ENCODE assay signal across 8 cellular contexts in genomic region chr1:153958111-153958960, GRCh38. TPM values are rescaled to one million over a fixed set of nuclear protein-coding genes. Genes with fewer than 3 reads are reported as not detected.
DNase-seq lines count a peak whose midpoint lies in the region; ATAC-seq lines count a peak whose summit lies in the region.

Gene CRTC2 (minus strand): TSS chr1:153958612. CDS start chr1:153958497, 115 bp downstream.

- H3K4me1 Mint-ChIP-seq in activated CD4-positive, alpha-beta T cell treated with anti-CD3 and anti-CD28 coated beads, Interleukin-2, amount 10 ng/mL, durations not matched to agents 7 days and 5 days, result peaks cover 66% of the 10 kb centered on the region

- H3K4me3 ChIP-seq in BLaER1 treated with 17β-estradiol and CSF1 and Interleukin-3, amounts not matched to agents 10 nM and 100 nM, result peak within 1 kb of the TSS; percentile 81 to 99 (median 96)

- H3K9me3 ChIP-seq in BLaER1 treated with 17β-estradiol and CSF1 and Interleukin-3, amounts not matched to agents 10 nM and 100 nM (replicated peaks in 1 of 11), result no peaks in the 10 kb centered on the region

- H3K9me3 Mint-ChIP-seq in activated CD4-positive, alpha-beta T cell treated with anti-CD3 and anti-CD28 coated beads, Interleukin-2, amount 10 ng/mL, durations not matched to agents 7 days and 5 days, result no peaks in the 10 kb centered on the region

- peaks cover 33% of the 10 kb centered on the region for H3K36me3 Mint-ChIP-seq in activated CD4-positive, alpha-beta T cell treated with anti-CD3 and anti-CD28 coated beads, Interleukin-2, amount 10 ng/mL, durations not matched to agents 7 days and 5 days (ENCODE audit: low read depth)

- H3K27ac Mint-ChIP-seq in activated CD4-positive, alpha-beta T cell treated with anti-CD3 and anti-CD28 coated beads, Interleukin-2, amount 10 ng/mL, durations not matched to agents 7 days and 5 days, result peak within 1 kb of the TSS; percentile 92

- peak within 1 kb of the TSS; percentile 69 to 94 (median 91) for H3K27ac ChIP-seq in BLaER1 treated with 17β-estradiol and CSF1 and Interleukin-3, amounts not matched to agents 10 nM and 100 nM

- H3K27me3 ChIP-seq in BLaER1 treated with 17β-estradiol and CSF1 and Interleukin-3, amounts not matched to agents 10 nM and 100 nM, result no peaks in the 10 kb centered on the region

- H3K27me3 Mint-ChIP-seq in activated CD4-positive, alpha-beta T cell treated with anti-CD3 and anti-CD28 coated beads, Interleukin-2, amount 10 ng/mL, durations not matched to agents 7 days and 5 days, result no peaks in the 10 kb centered on the region

- POLR2A ChIA-PET in activated CD4-positive, alpha-beta T cell treated with anti-CD3 and anti-CD28 coated beads, Interleukin-2, amount 10 ng/mL, durations not matched to agents 7 days and 5 days (lab: Charles Lee), result interaction anchor here (0.7 to 1.0 kb wide), 3 partner anchors 8 to 168 kb away, joined by 3 to 5 read pairs (median 5); partner anchors contain the start of gene JTB

- DNase-seq in NCI-H69 (lab: John Stamatoyannopoulos, UW) (peak; percentile 100), cortex of kidney (lab: John Stamatoyannopoulos, UW) (peak; percentile 35), left colon (peak; percentile 99 to 100)
- DNase-seq in activated CD4-positive, alpha-beta T cell treated with anti-CD3 and anti-CD28 coated beads, Interleukin-2, amount 10 ng/mL, durations not matched to agents 7 days and 5 days, result peak; percentile 99
- peak; percentile 97 for DNase-seq in stimulated activated CD4-positive, alpha-beta T cell treated with anti-CD3 and anti-CD28 coated beads, Interleukin-1b, Interleukin-23, amount 100 ng/mL, for 48 hours

- intact Hi-C loops in left colon (cut with DNase I, micrococcal nuclease), result no loop called here

- peaks cover 31 to 44% (median 34%) of the 10 kb centered on the region in 11 experiments for H3K36me3 ChIP-seq in BLaER1 treated with 17β-estradiol and CSF1 and Interleukin-3, amounts not matched to agents 10 nM and 100 nM

- H4K20me1 ChIP-seq in BLaER1 treated with 17β-estradiol and CSF1 and Interleukin-3, amounts not matched to agents 10 nM and 100 nM, result peaks cover 39 to 61% (median 45%) of the 10 kb centered on the region in 11 experiments

- CTCF ChIA-PET in activated CD4-positive, alpha-beta T cell treated with anti-CD3 and anti-CD28 coated beads, Interleukin-2, amount 10 ng/mL, durations not matched to agents 7 days and 5 days (lab: Charles Lee), result interaction anchor here (0.6 to 5.2 kb wide), 4 partner anchors 7 to 286 kb away, joined by 3 to 38 read pairs (median 6); partner anchors contain the start of genes CREB3L4 and DENND4B

- H3K4me1 ChIP-seq in BLaER1 treated with 17β-estradiol and CSF1 and Interleukin-3, amounts not matched to agents 10 nM and 100 nM, result peaks cover 69 to 83% (median 76%) of the 10 kb centered on the region in 10 experiments

- peak within 1 kb of the TSS; percentile 96 for H3K4me3 Mint-ChIP-seq in activated CD4-positive, alpha-beta T cell treated with anti-CD3 and anti-CD28 coated beads, Interleukin-2, amount 10 ng/mL, durations not matched to agents 7 days and 5 days

- ATAC-seq in GM19351 (IDR thresholded peaks at IDR 0.05; ENCODE audit: unreplicated experiment) (peak; percentile 74), HG03521 (IDR thresholded peaks at IDR 0.05; ENCODE audit: unreplicated experiment) (peak; percentile 77), left colon (peak; percentile 85)

- peak within 1 kb of the TSS; percentile 94 to 100 (median 99) for H3K4me2 ChIP-seq in BLaER1 treated with 17β-estradiol and CSF1 and Interleukin-3, amounts not matched to agents 10 nM and 100 nM

- H3K9ac ChIP-seq in BLaER1 treated with 17β-estradiol and CSF1 and Interleukin-3, amounts not matched to agents 10 nM and 100 nM, result peak within 1 kb of the TSS; percentile 86 to 97 (median 95)

RNA-seq across cellular contexts. Expression of gene CRTC2, which starts in this region (rescaled TPM):
- 100 to 1,000 TPM in 1 of 2 experiments, 10 to 100 TPM in 1; 80.7 to 107 TPM for total RNA-seq in activated CD4-positive, alpha-beta T cell treated with anti-CD3 and anti-CD28 coated beads, Interleukin-2, amount 10 ng/mL, durations not matched to agents 7 days and 5 days
- 10 to 100 TPM; 21.9 to 30.1 TPM for total RNA-seq in left colon

Comparison
In these comparisons a context has a peak if more than half of its experiments do, and no peak if none do; other contexts are left out.
1. Peak in every context shown above with its lines: DNase-seq, ATAC-seq, H3K4me3 ChIP-seq and H3K27ac ChIP-seq.
2. DNase-seq: peak in every context shown above with its lines; median percentile 100 in NCI-H69; 100 in left colon; 99 in activated CD4-positive, alpha-beta T cell treated with anti-CD3 and anti-CD28 coated beads, Interleukin-2, amount 10 ng/mL, durations not matched to agents 7 days and 5 days; 97 in stimulated activated CD4-positive, alpha-beta T cell treated with anti-CD3 and anti-CD28 coated beads, Interleukin-1b, Interleukin-23, amount 100 ng/mL, for 48 hours; 35 in cortex of kidney.